1 cellular context compared by ENCODE assay signal in genomic region chr16:654034-654433, GRCh38.
TF ChIP-seq lines count a peak whose summit lies in the region.

No MANE protein-coding gene starts in this region.

TF ChIP-seq in HepG2, 621 proteins besides CTCF, POLR2A, EP300 and RAD21 (continued from another document and continues in another):
- no peak for TF ChIP-seq FUBP1 (CRISPR knock-in tag; IDR thresholded peaks at IDR 0.05; ENCODE audit: borderline replicate concordance)
- TF ChIP-seq ZNF776 (CRISPR knock-in tag; IDR thresholded peaks at IDR 0.05), result no peak
- no peak for TF ChIP-seq ZSCAN5A (CRISPR knock-in tag; IDR thresholded peaks at IDR 0.05; ENCODE audit: borderline replicate concordance)
- peak; percentile 78 for TF ChIP-seq CEBPG (CRISPR knock-in tag; IDR thresholded peaks at IDR 0.05)
- no peak for TF ChIP-seq NRL (CRISPR knock-in tag; IDR thresholded peaks at IDR 0.05; ENCODE audit: borderline replicate concordance)
- TF ChIP-seq ZNF383 (CRISPR knock-in tag; IDR thresholded peaks at IDR 0.05; ENCODE audit: borderline replicate concordance), result no peak
- TF ChIP-seq ZNF138 (CRISPR knock-in tag; IDR thresholded peaks at IDR 0.05; ENCODE audit: low read depth), result no peak
- peak; percentile 32; the same call in 1 of the 2 replicates for TF ChIP-seq HIC2 (CRISPR knock-in tag; IDR thresholded peaks at IDR 0.05; ENCODE audit: low read depth)
- TF ChIP-seq RXRB (CRISPR knock-in tag; IDR thresholded peaks at IDR 0.05; ENCODE audit: borderline replicate concordance), result 0 out of 2 replicates have a peak, but pooled peaks have one; percentile 48
- peak; percentile 89 to 92 for TF ChIP-seq NR2F1 (CRISPR knock-in tag; IDR thresholded peaks at IDR 0.05)
- TF ChIP-seq ZNF619 (CRISPR knock-in tag; IDR thresholded peaks at IDR 0.05), result no peak
- TF ChIP-seq SOX13 (IDR thresholded peaks at IDR 0.05), result no peak
- TF ChIP-seq SOX13 (CRISPR knock-in tag; conservative IDR thresholded peaks at IDR 0.05 in 1 of 2, IDR thresholded peaks at IDR 0.05 in 1 of 2), result peak in 1 of 2 experiments; percentile 21; a peak in 2 of 4 replicates
- no peak for TF ChIP-seq PRPF4 (IDR thresholded peaks at IDR 0.05; ENCODE audit: low read depth, low read length, poor library complexity, severe bottlenecking)
- no peak for TF ChIP-seq REXO4 (CRISPR knock-in tag; IDR thresholded peaks at IDR 0.05; ENCODE audit: borderline replicate concordance)
- peak; percentile 83 for TF ChIP-seq ZNF574 (CRISPR knock-in tag; IDR thresholded peaks at IDR 0.05)
- no peak for TF ChIP-seq SMAD3 (CRISPR knock-in tag; IDR thresholded peaks at IDR 0.05)
- peak; percentile 84 for TF ChIP-seq ZNF362 (CRISPR knock-in tag; IDR thresholded peaks at IDR 0.05; ENCODE audit: borderline replicate concordance)
- TF ChIP-seq ZNF660 (CRISPR knock-in tag; IDR thresholded peaks at IDR 0.05; ENCODE audit: borderline replicate concordance, low read depth), result no peak
- no peak for TF ChIP-seq PBX2 (CRISPR knock-in tag; IDR thresholded peaks at IDR 0.05)
- no peak for TF ChIP-seq ZNF597 (CRISPR knock-in tag; IDR thresholded peaks at IDR 0.05)
- TF ChIP-seq ZBTB49 (CRISPR knock-in tag; IDR thresholded peaks at IDR 0.05; ENCODE audit: borderline replicate concordance), result no peak
- TF ChIP-seq ZNF207 (IDR thresholded peaks at IDR 0.05; ENCODE audit: borderline replicate concordance), result no peak
- no peak for TF ChIP-seq ZBTB8A (CRISPR knock-in tag; IDR thresholded peaks at IDR 0.05; ENCODE audit: borderline replicate concordance, low read depth)
- no peak for TF ChIP-seq TARDBP (CRISPR knock-in tag; IDR thresholded peaks at IDR 0.05)
- no peak for TF ChIP-seq LRRFIP1 (CRISPR knock-in tag; conservative IDR thresholded peaks at IDR 0.05)
- peak; percentile 93 for TF ChIP-seq TEAD3 (CRISPR knock-in tag; optimal IDR thresholded peaks at IDR 0.05; ENCODE audit: borderline replicate concordance)
- TF ChIP-seq DPF2 (CRISPR knock-in tag; IDR thresholded peaks at IDR 0.05; ENCODE audit: borderline replicate concordance, low read depth), result no peak
- no peak for TF ChIP-seq ZNF276 (CRISPR knock-in tag; IDR thresholded peaks at IDR 0.05; ENCODE audit: low read depth)
- TF ChIP-seq ATF5 (CRISPR knock-in tag; IDR thresholded peaks at IDR 0.05; ENCODE audit: low read depth), result no peak
- TF ChIP-seq HDAC6 (IDR thresholded peaks at IDR 0.05; ENCODE audit: low read depth, low read length), result no peak
- TF ChIP-seq PHF21A (CRISPR knock-in tag; IDR thresholded peaks at IDR 0.05), result no peak
- no peak for TF ChIP-seq ZNF781 (CRISPR knock-in tag; IDR thresholded peaks at IDR 0.05; ENCODE audit: borderline replicate concordance, not compliant biosample characterization)
- TF ChIP-seq CCDC6 (CRISPR knock-in tag; IDR thresholded peaks at IDR 0.05), result no peak
